In the genomic region with DNA sequence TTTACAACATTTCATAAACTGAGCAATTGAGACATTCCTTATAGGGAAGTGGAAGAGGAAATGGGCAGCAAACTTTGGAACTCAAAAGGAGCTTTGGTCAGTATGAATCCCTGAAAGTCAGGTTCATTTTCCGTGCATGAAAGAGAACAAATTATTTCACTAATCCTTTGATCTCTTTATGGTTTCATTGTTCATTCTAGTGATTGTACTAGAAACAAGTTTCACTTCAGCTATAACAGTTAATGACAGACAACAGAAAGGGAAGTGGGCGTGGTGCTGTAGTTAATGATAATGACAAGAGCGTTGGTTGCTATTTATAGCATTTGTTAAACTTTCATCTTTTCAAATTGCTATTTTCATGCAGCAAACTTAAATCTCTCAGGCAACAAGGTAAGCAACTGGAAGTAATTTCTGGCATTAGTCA, we compare ENCODE assay signal across 1 cellular context.
TF ChIP-seq lines count a peak whose summit lies in the region.

No MANE protein-coding gene starts in this region.

TF ChIP-seq in GM12878, 131 proteins besides CTCF, POLR2A, EP300 and RAD21 (continued from another document):
- TF ChIP-seq, protein P1, sequence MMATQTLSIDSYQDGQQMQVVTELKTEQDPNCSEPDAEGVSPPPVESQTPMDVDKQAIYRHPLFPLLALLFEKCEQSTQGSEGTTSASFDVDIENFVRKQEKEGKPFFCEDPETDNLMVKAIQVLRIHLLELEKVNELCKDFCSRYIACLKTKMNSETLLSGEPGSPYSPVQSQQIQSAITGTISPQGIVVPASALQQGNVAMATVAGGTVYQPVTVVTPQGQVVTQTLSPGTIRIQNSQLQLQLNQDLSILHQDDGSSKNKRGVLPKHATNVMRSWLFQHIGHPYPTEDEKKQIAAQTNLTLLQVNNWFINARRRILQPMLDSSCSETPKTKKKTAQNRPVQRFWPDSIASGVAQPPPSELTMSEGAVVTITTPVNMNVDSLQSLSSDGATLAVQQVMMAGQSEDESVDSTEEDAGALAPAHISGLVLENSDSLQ (IDR thresholded peaks at IDR 0.05), result peak; percentile 73
- TF ChIP-seq, protein P2, sequence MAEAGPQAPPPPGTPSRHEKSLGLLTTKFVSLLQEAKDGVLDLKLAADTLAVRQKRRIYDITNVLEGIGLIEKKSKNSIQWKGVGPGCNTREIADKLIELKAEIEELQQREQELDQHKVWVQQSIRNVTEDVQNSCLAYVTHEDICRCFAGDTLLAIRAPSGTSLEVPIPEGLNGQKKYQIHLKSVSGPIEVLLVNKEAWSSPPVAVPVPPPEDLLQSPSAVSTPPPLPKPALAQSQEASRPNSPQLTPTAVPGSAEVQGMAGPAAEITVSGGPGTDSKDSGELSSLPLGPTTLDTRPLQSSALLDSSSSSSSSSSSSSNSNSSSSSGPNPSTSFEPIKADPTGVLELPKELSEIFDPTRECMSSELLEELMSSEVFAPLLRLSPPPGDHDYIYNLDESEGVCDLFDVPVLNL (IDR thresholded peaks at IDR 0.05; ENCODE audit: low read depth, low read length), result no peak
- peak; percentile 73 to 75 for TF ChIP-seq IKZF2 (IDR thresholded peaks at IDR 0.05)
- peak; percentile 76 for TF ChIP-seq ATF7 (IDR thresholded peaks at IDR 0.05; ENCODE audit: low read depth)
- no peak for TF ChIP-seq CBX5 (IDR thresholded peaks at IDR 0.05; ENCODE audit: low read depth)
- TF ChIP-seq NR2F1 (conservative IDR thresholded peaks at IDR 0.05), result peak; percentile 50; the same call in 1 of the 2 replicates
- TF ChIP-seq, protein P3, sequence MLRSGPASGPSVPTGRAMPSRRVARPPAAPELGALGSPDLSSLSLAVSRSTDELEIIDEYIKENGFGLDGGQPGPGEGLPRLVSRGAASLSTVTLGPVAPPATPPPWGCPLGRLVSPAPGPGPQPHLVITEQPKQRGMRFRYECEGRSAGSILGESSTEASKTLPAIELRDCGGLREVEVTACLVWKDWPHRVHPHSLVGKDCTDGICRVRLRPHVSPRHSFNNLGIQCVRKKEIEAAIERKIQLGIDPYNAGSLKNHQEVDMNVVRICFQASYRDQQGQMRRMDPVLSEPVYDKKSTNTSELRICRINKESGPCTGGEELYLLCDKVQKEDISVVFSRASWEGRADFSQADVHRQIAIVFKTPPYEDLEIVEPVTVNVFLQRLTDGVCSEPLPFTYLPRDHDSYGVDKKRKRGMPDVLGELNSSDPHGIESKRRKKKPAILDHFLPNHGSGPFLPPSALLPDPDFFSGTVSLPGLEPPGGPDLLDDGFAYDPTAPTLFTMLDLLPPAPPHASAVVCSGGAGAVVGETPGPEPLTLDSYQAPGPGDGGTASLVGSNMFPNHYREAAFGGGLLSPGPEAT (IDR thresholded peaks at IDR 0.05; ENCODE audit: low read depth), result peak; percentile 45; the same call in 1 of the 2 replicates
- TF ChIP-seq MYC (IDR thresholded peaks at IDR 0.05; ENCODE audit: insufficient read depth, insufficient read length, insufficient replicate concordance, low read length, severe bottlenecking), result no peak
- TF ChIP-seq BHLHE40 (IDR thresholded peaks at IDR 0.05; ENCODE audit: borderline replicate concordance in 1 of 2, low read depth in 2 of 2, low read length in 1 of 2), result peak in 1 of 2 experiments; percentile 20; a peak in 1 of 4 replicates
- peak; percentile 64 for TF ChIP-seq IKZF1 (conservative IDR thresholded peaks at IDR 0.05)
- TF ChIP-seq E4F1 (IDR thresholded peaks at IDR 0.05; ENCODE audit: borderline replicate concordance, partially characterized antibody), result no peak
- TF ChIP-seq BCL11A (IDR thresholded peaks at IDR 0.05; ENCODE audit: low read depth, low read length), result peak; percentile 66; the same call in 1 of the 2 replicates
- TF ChIP-seq BACH1 (IDR thresholded peaks at IDR 0.05; ENCODE audit: borderline replicate concordance), result peak; percentile 11; the same call in 1 of the 2 replicates
- TF ChIP-seq MTA2 (IDR thresholded peaks at IDR 0.05; ENCODE audit: low read depth), result peak; percentile 95
- TF ChIP-seq RFX5 (IDR thresholded peaks at IDR 0.05; ENCODE audit: low read depth, low read length), result no peak
- no peak for TF ChIP-seq NRF1 (conservative IDR thresholded peaks at IDR 0.05; ENCODE audit: low read depth, low read length)
- TF ChIP-seq CBFB (IDR thresholded peaks at IDR 0.05; ENCODE audit: low read depth), result no peak
- TF ChIP-seq MEF2B (IDR thresholded peaks at IDR 0.05; ENCODE audit: partially characterized antibody, poor library complexity, severe bottlenecking), result peak; percentile 90
- TF ChIP-seq DPF2 (IDR thresholded peaks at IDR 0.05), result peak; percentile 39; the same call in 1 of the 2 replicates
- no peak for TF ChIP-seq ZNF274 (IDR thresholded peaks at IDR 0.05; ENCODE audit: insufficient read depth, insufficient read length)
- TF ChIP-seq MLLT1 (IDR thresholded peaks at IDR 0.05), result no peak
- peak; percentile 89; the same call in 1 of the 2 replicates for TF ChIP-seq ZNF217 (IDR thresholded peaks at IDR 0.05)
